ENCODE assay signal across 8 cellular contexts in the genomic region with DNA sequence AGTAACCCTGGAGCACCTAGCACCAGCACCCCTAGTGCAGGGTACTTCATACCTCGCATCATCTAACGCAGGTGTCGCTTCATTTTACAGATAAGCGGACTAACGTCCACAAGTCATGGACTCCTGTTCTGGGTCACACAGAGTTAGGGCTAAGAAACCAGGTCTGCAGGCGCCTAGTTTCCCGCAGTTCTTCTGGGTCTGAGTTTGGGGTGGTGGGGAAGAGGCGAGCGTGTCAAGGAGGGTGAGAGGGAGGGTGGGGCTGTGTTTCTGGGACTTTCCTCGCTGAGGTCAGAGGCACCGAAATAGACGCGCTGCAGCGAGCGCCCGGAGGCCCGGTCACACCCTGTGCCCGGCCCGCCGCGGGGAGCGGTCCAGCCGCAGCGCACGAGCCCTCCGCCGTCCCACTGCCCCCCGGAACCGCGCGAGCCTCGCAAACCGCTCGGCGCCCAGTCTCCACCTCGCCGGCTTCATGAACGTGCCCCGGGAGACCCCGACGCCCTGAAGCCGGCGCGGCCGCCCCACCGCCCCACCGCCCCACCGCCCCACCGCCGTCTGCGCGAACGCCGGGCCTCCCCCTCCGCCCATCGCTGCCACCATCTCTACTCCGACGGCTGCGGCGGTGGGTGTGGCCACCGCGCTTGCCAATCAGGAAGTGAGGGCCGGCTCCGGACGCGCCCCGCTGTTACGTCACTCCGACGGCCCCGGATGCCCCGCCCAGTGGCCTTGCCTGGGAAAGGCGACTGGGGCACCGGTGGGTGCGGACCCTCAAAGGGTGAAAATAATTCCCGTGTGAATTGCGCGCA. TPM values are rescaled to one million over a fixed set of nuclear protein-coding genes. Genes with fewer than 3 reads are reported as not detected.
DNase-seq lines count a peak whose midpoint lies in the region; ATAC-seq and TF ChIP-seq lines count a peak whose summit lies in the region.

No MANE protein-coding gene starts in this region.

- peak overlapping the region; percentile 53 for H3K4me3 ChIP-seq in AG04450 (ENCODE audit: low read depth, low read length)

- H3K9me3 ChIP-seq in AG04450 (ENCODE audit: control insufficient read depth, insufficient read depth, low read length) = no peaks in the 10 kb centered on the region

- no peaks in the 10 kb centered on the region for H3K27me3 ChIP-seq in AG04450 (ENCODE audit: control insufficient read depth, insufficient read depth, low read length)

- peaks cover under 1% of the 10 kb centered on the region for H3K36me3 Mint-ChIP-seq in activated CD4-positive, alpha-beta T cell treated with anti-CD3 and anti-CD28 coated beads, Interleukin-2, amount 10 ng/mL, durations not matched to agents 24 days and 14 days (ENCODE audit: low read depth)

- H3K27ac Mint-ChIP-seq in activated CD4-positive, alpha-beta T cell treated with anti-CD3 and anti-CD28 coated beads, Interleukin-2, amount 10 ng/mL, durations not matched to agents 24 days and 14 days = peak overlapping the region; percentile 100

- POLR2A ChIA-PET in AG04450 (lab: Yijun Ruan, JAX) = no interaction called here

- DNase-seq in AG04450 (ENCODE audit: low read depth, low spot score) (no peak), NCI-H345 (lab: John Stamatoyannopoulos, UW) (peak; percentile 90), left kidney (ENCODE audit: low read depth, low spot score) (peak; percentile 95)
- peak; percentile 98 for DNase-seq in activated CD4-positive, alpha-beta T cell treated with anti-CD3 and anti-CD28 coated beads, Interleukin-2, amount 10 ng/mL, durations not matched to agents 24 days and 14 days
- DNase-seq in stimulated activated CD4-positive, alpha-beta T cell treated with anti-CD3 and anti-CD28 coated beads, Interleukin-1b, Interleukin-23, amount 100 ng/mL, for 48 hours = peak; percentile 86

- ATAC-seq in GM18870 (IDR thresholded peaks at IDR 0.05; ENCODE audit: unreplicated experiment) (peak; percentile 34), HG03103 (IDR thresholded peaks at IDR 0.05; ENCODE audit: low read depth, unreplicated experiment) (peak; percentile 46)

- intact Hi-C loops in activated CD4-positive, alpha-beta T cell treated with anti-CD3 and anti-CD28 coated beads, Interleukin-2, amount 10 ng/mL, durations not matched to agents 24 days and 14 days (cut with micrococcal nuclease) = loop anchor here (1.0 to 2.0 kb wide), 3 partner anchors 10 to 137 kb away; no protein-coding TSS in a partner anchor

- H3K4me1 Mint-ChIP-seq in activated CD4-positive, alpha-beta T cell treated with anti-CD3 and anti-CD28 coated beads, Interleukin-2, amount 10 ng/mL, durations not matched to agents 24 days and 14 days = peaks cover 63% of the 10 kb centered on the region

- no peaks in the 10 kb centered on the region for H3K9me3 Mint-ChIP-seq in activated CD4-positive, alpha-beta T cell treated with anti-CD3 and anti-CD28 coated beads, Interleukin-2, amount 10 ng/mL, durations not matched to agents 24 days and 14 days

- no peak for TF ChIP-seq CTCF in AG04450 (IDR thresholded peaks at IDR 0.05; ENCODE audit: low read depth, low read length)

- H3K27me3 Mint-ChIP-seq in activated CD4-positive, alpha-beta T cell treated with anti-CD3 and anti-CD28 coated beads, Interleukin-2, amount 10 ng/mL, durations not matched to agents 24 days and 14 days = no peaks in the 10 kb centered on the region

- CTCF ChIA-PET in AG04450 (lab: Charles Lee) = interaction anchor here (0.5 to 3.8 kb wide), 6 partner anchors 9 to 375 kb away, joined by 6 to 113 read pairs (median 8); no protein-coding TSS in a partner anchor

- H3K27ac ChIP-seq in AG04450 (ENCODE audit: low read depth, low read length) (no peak overlapping the region), cingulate gyrus (ENCODE audit: low read depth, low read length) (peak overlapping the region; percentile 81)

- H3K4me3 Mint-ChIP-seq in activated CD4-positive, alpha-beta T cell treated with anti-CD3 and anti-CD28 coated beads, Interleukin-2, amount 10 ng/mL, durations not matched to agents 24 days and 14 days = peak overlapping the region; percentile 91

RNA-seq across cellular contexts. Expression of a gene that starts 12.3 kb away (rescaled TPM):
- polyA plus RNA-seq in AG04450 (2011; rRNA removed) = 26.8 and 29.6 TPM in 2 replicates
- polyA minus RNA-seq in AG04450 (2011; rRNA and poly(A)+ RNA removed) = 6.4 and 9.5 TPM in 2 replicates
- 53.2 and 55.5 TPM in 2 replicates for total RNA-seq in activated CD4-positive, alpha-beta T cell treated with anti-CD3 and anti-CD28 coated beads, Interleukin-2, amount 10 ng/mL, durations not matched to agents 24 days and 14 days

RNA-seq across cellular contexts. Expression of a gene that starts 24.7 kb away (rescaled TPM):
- not detected in 2 replicates for polyA plus RNA-seq in AG04450 (2011; rRNA removed)
- polyA minus RNA-seq in AG04450 (2011; rRNA and poly(A)+ RNA removed) = not detected in 2 replicates
- total RNA-seq in activated CD4-positive, alpha-beta T cell treated with anti-CD3 and anti-CD28 coated beads, Interleukin-2, amount 10 ng/mL, durations not matched to agents 24 days and 14 days = 0.19 and 0.21 TPM in 2 replicates

RNA-seq across cellular contexts. Expression of a gene that starts 55.8 kb away (rescaled TPM):
- polyA plus RNA-seq in AG04450 (2011; rRNA removed) = 2.8 and 3.0 TPM in 2 replicates
- polyA minus RNA-seq in AG04450 (2011; rRNA and poly(A)+ RNA removed) = 3.7 and 5.3 TPM in 2 replicates
- total RNA-seq in activated CD4-positive, alpha-beta T cell treated with anti-CD3 and anti-CD28 coated beads, Interleukin-2, amount 10 ng/mL, durations not matched to agents 24 days and 14 days = 33.9 and 34.7 TPM in 2 replicates
